ENCODE assay signal across 19 cellular contexts in genomic region chr4:15150636-15151432, GRCh38.
DNase-seq lines count a peak whose midpoint lies in the region; ATAC-seq, FAIRE-seq and TF ChIP-seq lines count a peak whose summit lies in the region.
"Had no signal": no experiment of that assay in that cellular context is flagged by ENCODE, and none has a peak within 500 bp of the region (broad histone marks: within the 10 kb centered on the region; RNA-seq: fewer than 3 reads in every experiment).

No MANE protein-coding gene starts in this region.

- peaks cover 7% of the 10 kb centered on the region for H3K9me3 Mint-ChIP-seq in neural crest cell

- H3K9ac ChIP-seq in HepG2 (ENCODE audit: insufficient read depth, low read depth, low read length), result no peak overlapping the region

- FAIRE-seq in HepG2 (lab: Jason Lieb, UNC), result no peak

- CTCF ChIA-PET in HepG2 (lab: Yijun Ruan, JAX; ENCODE audit: low intra/inter-chr PET ratio, low total read pairs), result no interaction called here

- H3K27ac Mint-ChIP-seq in neural crest cell (ENCODE audit: unreplicated experiment), result peak overlapping the region; percentile 85
- H3K27ac Mint-ChIP-seq: IgD-negative memory B cell had no signal

- ATAC-seq in HepG2 (no peak), right lobe of liver (no peak), GM19023 (IDR thresholded peaks at IDR 0.05; ENCODE audit: unreplicated experiment) (no peak), HG03025 (IDR thresholded peaks at IDR 0.05; ENCODE audit: low FRiP score, unreplicated experiment) (no peak)

- H3K4me1 ChIP-seq in HepG2 (ENCODE audit: insufficient read depth, low read length) (peaks cover 46% of the 10 kb centered on the region), right lobe of liver (peaks cover 0 to 25% (median 3%) of the 10 kb centered on the region in 4 donors)
- H3K4me1 ChIP-seq: colonic mucosa had no signal

- H3K4me2 ChIP-seq in HepG2 (ENCODE audit: low read depth, low read length), result no peak overlapping the region

- DNase-seq in HepG2 (ENCODE audit: low spot score), result no peak
- no peak for DNase-seq in right lobe of liver
- DNase-seq in coronary artery (ENCODE audit: low spot score), result no peak
- no peak for DNase-seq in neural crest cell (ENCODE audit: low read depth, low spot score)
- no peak for DNase-seq in cortex of kidney (lab: John Stamatoyannopoulos, UW)
- no peak for DNase-seq in KBM-7
- DNase-seq: activated CD4-positive, CD25-positive, alpha-beta regulatory T cell treated with anti-CD3 and anti-CD28 coated beads, Interleukin-2, amount 50 U/mL, for 72 hours; activated gamma-delta T cell treated with Interleukin-2 at 50 U/mL for 16 hours; aorta; colonic mucosa; lower lobe of right lung; NCI-H1048; NCI-H2107; NCI-H526; SIG-M5 had no signal

- TF ChIP-seq RAD21 in HepG2 (CRISPR knock-in tag; IDR thresholded peaks at IDR 0.05), result no peak

- intact Hi-C loops in HepG2 (cut with micrococcal nuclease; ENCODE audit: unreplicated experiment), result loop anchor here (1.0 to 5.0 kb wide), 2 partner anchors 8 to 34 kb away; no protein-coding TSS in a partner anchor
- intact Hi-C loops in right lobe of liver (cut with DNase I), result no loop called here

- H3K27ac ChIP-seq in HepG2 (ENCODE audit: extremely low read length, insufficient read depth, low read length), result peak overlapping the region; percentile 10
- peak overlapping the region in 1 of 3 donors; percentile 2 for H3K27ac ChIP-seq in right lobe of liver
- H3K27ac ChIP-seq in coronary artery, result peak overlapping the region; percentile 25 to 72
- H3K27ac ChIP-seq: colonic mucosa, lower lobe of right lung had no signal

- H3K36me3 ChIP-seq in HepG2 (replicated peaks in 1 of 2; ENCODE audit: control insufficient read depth in 1 of 2, insufficient read depth in 2 of 2, low read length in 2 of 2) (no peaks in the 10 kb centered on the region), right lobe of liver (no peaks in the 10 kb centered on the region)
- H3K36me3 ChIP-seq: colonic mucosa, lower lobe of right lung, spleen had no signal

- H2AFZ ChIP-seq in HepG2 (ENCODE audit: low read length), result no peak overlapping the region

- TF ChIP-seq EP300 in HepG2 (IDR thresholded peaks at IDR 0.05; ENCODE audit: low read depth in 2 of 2, low read length in 2 of 2), result no peak
- TF ChIP-seq EP300 in HepG2 (CRISPR knock-in tag; IDR thresholded peaks at IDR 0.05; ENCODE audit: borderline replicate concordance), result no peak

- peaks cover 44% of the 10 kb centered on the region for H3K4me1 Mint-ChIP-seq in neural crest cell

- no peaks in the 10 kb centered on the region for H3K36me3 Mint-ChIP-seq in neural crest cell (ENCODE audit: low read depth)

- H4K20me1 ChIP-seq in HepG2 (ENCODE audit: insufficient read depth, low read length), result no peaks in the 10 kb centered on the region

- in situ Hi-C loops in HepG2 (cut with HindIII; ENCODE audit: extremely low pct_ligation_motif_present, low pct_unique_long_range_greater_than_20kb), result loop anchor here (25.0 kb wide), 1 partner anchor 1514 kb away; the partner anchor contains the start of gene BOD1L1
- in situ Hi-C loops in KBM-7 (cut with MboI; ENCODE audit: low pct_unique_long_range_greater_than_20kb, low sequenced_read_pairs), result no loop called here

- BruUV-seq in HepG2 (replicated peaks; lab: Mats Ljungman, UMichigan), result no TSS peak

- no peaks in the 10 kb centered on the region for H3K9me3 ChIP-seq in HepG2 (ENCODE audit: low read length)
- H3K9me3 ChIP-seq in right lobe of liver, result no peaks in the 10 kb centered on the region
- H3K9me3 ChIP-seq: colonic mucosa, lower lobe of right lung, spleen had no signal

- H3K4me3 ChIP-seq in HepG2 (replicated peaks in 1 of 3; ENCODE audit: insufficient read depth in 1 of 3, low read depth in 2 of 3, low read length in 3 of 3) (no peak overlapping the region), right lobe of liver (no peak overlapping the region), coronary artery (no peak overlapping the region)
- H3K4me3 ChIP-seq: colonic mucosa, lower lobe of right lung, spleen had no signal

- no peak for TF ChIP-seq POLR2A in HepG2 (IDR thresholded peaks at IDR 0.05; ENCODE audit: insufficient read depth in 1 of 2, low read depth in 2 of 2, low read length in 2 of 2)
- no peak for TF ChIP-seq POLR2A in right lobe of liver (IDR thresholded peaks at IDR 0.05)

- H3K79me2 ChIP-seq in HepG2 (ENCODE audit: insufficient read depth, low read length), result no peaks in the 10 kb centered on the region

- H3K4me3 Mint-ChIP-seq in neural crest cell, result peak overlapping the region; percentile 14
- H3K4me3 Mint-ChIP-seq: IgD-negative memory B cell had no signal

- H3K27me3 Mint-ChIP-seq in neural crest cell (ENCODE audit: low read depth), result no peaks in the 10 kb centered on the region

- POLR2A ChIA-PET in HepG2 (lab: Yijun Ruan, JAX), result no interaction called here

- WGBS in HepG2 (ENCODE audit: low lambda C conversion rate), result 74% methylated on average over 3 of the region's 3 CpGs
- WGBS in right lobe of liver (ENCODE audit: insufficient coverage, low coverage, low lambda C conversion rate, missing lambda C conversion rate), result 79% methylated on average over 3 of the region's 3 CpGs

- no peaks in the 10 kb centered on the region for H3K27me3 ChIP-seq in HepG2 (ENCODE audit: control insufficient read depth in 1 of 2, insufficient read depth in 2 of 2, low read length in 2 of 2)
- H3K27me3 ChIP-seq in right lobe of liver, result no peaks in the 10 kb centered on the region
- H3K27me3 ChIP-seq: colonic mucosa, spleen had no signal

- TF ChIP-seq CTCF in HepG2 (CRISPR knock-in tag; IDR thresholded peaks at IDR 0.05), result no peak
- TF ChIP-seq CTCF in right lobe of liver (IDR thresholded peaks at IDR 0.05), result no peak
- no peak for TF ChIP-seq CTCF in coronary artery (IDR thresholded peaks at IDR 0.05)
- TF ChIP-seq CTCF in neural crest cell (conservative IDR thresholded peaks at IDR 0.05), result no peak

TF ChIP-seq in HepG2, 621 proteins besides CTCF, POLR2A, EP300 and RAD21 (continues in another document):
- no peak for TF ChIP-seq SALL1 (CRISPR knock-in tag; IDR thresholded peaks at IDR 0.05)
- TF ChIP-seq NCOA2 (CRISPR knock-in tag; IDR thresholded peaks at IDR 0.05), result no peak
- TF ChIP-seq JUND (CRISPR knock-in tag; IDR thresholded peaks at IDR 0.05), result no peak
- TF ChIP-seq ZNF552 (CRISPR knock-in tag; IDR thresholded peaks at IDR 0.05; ENCODE audit: borderline replicate concordance), result no peak
- TF ChIP-seq RBFOX2 (IDR thresholded peaks at IDR 0.05; ENCODE audit: low read depth, low read length), result no peak
- TF ChIP-seq ZNF746 (CRISPR knock-in tag; IDR thresholded peaks at IDR 0.05), result no peak
- TF ChIP-seq NBN (conservative IDR thresholded peaks at IDR 0.05), result no peak
- 0 out of 2 replicates have a peak, but pooled peaks have one; percentile 22 for TF ChIP-seq NFYC (CRISPR knock-in tag; IDR thresholded peaks at IDR 0.05)
- no peak for TF ChIP-seq SMARCC2 (IDR thresholded peaks at IDR 0.05)
- no peak for TF ChIP-seq FOXK1 (CRISPR knock-in tag; IDR thresholded peaks at IDR 0.05; ENCODE audit: borderline replicate concordance, low read depth)
- TF ChIP-seq USF2 (IDR thresholded peaks at IDR 0.05; ENCODE audit: low read depth, low read length), result peak; percentile 12; the same call in 1 of the 2 replicates
- TF ChIP-seq USF2 (CRISPR knock-in tag; IDR thresholded peaks at IDR 0.05; ENCODE audit: borderline replicate concordance), result no peak; the same call in 1 of the 2 replicates
- TF ChIP-seq SETDB1 (CRISPR knock-in tag; IDR thresholded peaks at IDR 0.05; ENCODE audit: borderline replicate concordance), result no peak
